ENCODE assay signal across 1 cellular context in the genomic region with DNA sequence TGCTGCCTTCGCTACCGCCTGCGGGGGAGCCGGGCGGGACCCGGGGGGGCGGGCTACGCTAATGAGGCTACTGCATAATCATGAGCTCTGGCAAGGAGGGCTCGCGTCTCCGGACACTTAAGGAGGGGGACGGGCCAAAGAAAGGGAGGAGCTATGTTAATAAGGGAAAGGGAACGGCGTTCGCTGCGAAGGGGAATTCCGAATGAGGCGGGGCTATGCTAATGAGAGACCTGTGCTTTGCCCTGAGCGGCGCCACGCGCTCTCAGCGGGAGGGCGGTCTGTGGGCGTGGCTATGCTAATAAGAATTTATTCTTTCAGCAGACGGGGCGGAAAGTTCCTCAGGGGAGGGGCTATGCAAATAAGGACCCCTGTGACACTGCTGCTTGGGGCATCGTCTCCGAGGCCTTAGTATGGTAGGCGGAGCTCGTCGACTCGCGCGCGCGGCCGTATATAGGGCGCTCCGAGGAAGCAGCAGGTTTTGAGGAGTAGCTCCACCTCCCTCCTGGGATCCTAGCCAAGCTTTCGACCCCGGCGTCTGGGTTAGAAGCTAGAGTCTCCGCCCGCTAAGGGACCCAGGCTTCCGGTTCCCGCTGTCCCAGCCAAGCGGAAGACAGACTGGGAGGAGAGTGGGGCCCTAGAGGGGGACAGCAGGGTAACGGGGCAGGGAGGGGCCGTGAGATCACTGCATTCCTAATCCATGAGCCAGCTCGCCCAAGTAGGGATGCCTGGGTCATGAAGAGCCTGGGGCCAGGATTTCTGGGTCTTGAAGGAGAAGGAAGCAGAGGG.
TF ChIP-seq lines count a peak whose summit lies in the region.

A gene (minus strand): TSS at position 31 of the 786 bp plus-strand sequence. CDS start 45 bp downstream, outside the sequence.

TF ChIP-seq in HepG2, 621 proteins besides CTCF, POLR2A, EP300 and RAD21 (continued from another document and continues in another):
- TF ChIP-seq, protein P1, sequence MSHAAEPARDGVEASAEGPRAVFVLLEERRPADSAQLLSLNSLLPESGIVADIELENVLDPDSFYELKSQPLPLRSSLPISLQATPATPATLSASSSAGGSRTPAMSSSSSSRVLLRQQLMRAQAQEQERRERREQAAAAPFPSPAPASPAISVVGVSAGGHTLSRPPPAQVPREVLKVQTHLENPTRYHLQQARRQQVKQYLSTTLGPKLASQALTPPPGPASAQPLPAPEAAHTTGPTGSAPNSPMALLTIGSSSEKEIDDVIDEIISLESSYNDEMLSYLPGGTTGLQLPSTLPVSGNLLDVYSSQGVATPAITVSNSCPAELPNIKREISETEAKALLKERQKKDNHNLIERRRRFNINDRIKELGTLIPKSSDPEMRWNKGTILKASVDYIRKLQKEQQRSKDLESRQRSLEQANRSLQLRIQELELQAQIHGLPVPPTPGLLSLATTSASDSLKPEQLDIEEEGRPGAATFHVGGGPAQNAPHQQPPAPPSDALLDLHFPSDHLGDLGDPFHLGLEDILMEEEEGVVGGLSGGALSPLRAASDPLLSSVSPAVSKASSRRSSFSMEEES (CRISPR knock-in tag; IDR thresholded peaks at IDR 0.05), result no peak
- TF ChIP-seq, protein P2, sequence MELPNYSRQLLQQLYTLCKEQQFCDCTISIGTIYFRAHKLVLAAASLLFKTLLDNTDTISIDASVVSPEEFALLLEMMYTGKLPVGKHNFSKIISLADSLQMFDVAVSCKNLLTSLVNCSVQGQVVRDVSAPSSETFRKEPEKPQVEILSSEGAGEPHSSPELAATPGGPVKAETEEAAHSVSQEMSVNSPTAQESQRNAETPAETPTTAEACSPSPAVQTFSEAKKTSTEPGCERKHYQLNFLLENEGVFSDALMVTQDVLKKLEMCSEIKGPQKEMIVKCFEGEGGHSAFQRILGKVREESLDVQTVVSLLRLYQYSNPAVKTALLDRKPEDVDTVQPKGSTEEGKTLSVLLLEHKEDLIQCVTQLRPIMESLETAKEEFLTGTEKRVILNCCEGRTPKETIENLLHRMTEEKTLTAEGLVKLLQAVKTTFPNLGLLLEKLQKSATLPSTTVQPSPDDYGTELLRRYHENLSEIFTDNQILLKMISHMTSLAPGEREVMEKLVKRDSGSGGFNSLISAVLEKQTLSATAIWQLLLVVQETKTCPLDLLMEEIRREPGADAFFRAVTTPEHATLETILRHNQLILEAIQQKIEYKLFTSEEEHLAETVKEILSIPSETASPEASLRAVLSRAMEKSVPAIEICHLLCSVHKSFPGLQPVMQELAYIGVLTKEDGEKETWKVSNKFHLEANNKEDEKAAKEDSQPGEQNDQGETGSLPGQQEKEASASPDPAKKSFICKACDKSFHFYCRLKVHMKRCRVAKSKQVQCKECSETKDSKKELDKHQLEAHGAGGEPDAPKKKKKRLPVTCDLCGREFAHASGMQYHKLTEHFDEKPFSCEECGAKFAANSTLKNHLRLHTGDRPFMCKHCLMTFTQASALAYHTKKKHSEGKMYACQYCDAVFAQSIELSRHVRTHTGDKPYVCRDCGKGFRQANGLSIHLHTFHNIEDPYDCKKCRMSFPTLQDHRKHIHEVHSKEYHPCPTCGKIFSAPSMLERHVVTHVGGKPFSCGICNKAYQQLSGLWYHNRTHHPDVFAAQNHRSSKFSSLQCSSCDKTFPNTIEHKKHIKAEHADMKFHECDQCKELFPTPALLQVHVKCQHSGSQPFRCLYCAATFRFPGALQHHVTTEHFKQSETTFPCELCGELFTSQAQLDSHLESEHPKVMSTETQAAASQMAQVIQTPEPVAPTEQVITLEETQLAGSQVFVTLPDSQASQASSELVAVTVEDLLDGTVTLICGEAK (IDR thresholded peaks at IDR 0.05), result no peak
- TF ChIP-seq, protein P2 (CRISPR knock-in tag; IDR thresholded peaks at IDR 0.05), result no peak
- TF ChIP-seq, protein P3, sequence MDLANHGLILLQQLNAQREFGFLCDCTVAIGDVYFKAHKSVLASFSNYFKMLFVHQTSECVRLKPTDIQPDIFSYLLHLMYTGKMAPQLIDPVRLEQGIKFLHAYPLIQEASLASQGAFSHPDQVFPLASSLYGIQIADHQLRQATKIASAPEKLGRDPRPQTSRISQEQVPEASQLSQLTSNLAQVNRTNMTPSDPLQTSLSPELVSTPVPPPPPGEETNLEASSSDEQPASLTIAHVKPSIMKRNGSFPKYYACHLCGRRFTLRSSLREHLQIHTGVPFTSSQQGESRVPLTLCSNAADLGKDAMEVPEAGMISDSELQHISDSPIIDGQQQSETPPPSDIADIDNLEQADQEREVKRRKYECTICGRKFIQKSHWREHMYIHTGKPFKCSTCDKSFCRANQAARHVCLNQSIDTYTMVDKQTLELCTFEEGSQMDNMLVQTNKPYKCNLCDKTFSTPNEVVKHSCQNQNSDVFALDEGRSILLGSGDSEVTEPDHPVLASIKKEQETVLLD (CRISPR knock-in tag; IDR thresholded peaks at IDR 0.05; ENCODE audit: low read depth), result peak; percentile 88
- no peak for TF ChIP-seq KLF13 (CRISPR knock-in tag; IDR thresholded peaks at IDR 0.05)
- TF ChIP-seq ATM (IDR thresholded peaks at IDR 0.05; ENCODE audit: borderline replicate concordance), result no peak
- TF ChIP-seq, protein P4, sequence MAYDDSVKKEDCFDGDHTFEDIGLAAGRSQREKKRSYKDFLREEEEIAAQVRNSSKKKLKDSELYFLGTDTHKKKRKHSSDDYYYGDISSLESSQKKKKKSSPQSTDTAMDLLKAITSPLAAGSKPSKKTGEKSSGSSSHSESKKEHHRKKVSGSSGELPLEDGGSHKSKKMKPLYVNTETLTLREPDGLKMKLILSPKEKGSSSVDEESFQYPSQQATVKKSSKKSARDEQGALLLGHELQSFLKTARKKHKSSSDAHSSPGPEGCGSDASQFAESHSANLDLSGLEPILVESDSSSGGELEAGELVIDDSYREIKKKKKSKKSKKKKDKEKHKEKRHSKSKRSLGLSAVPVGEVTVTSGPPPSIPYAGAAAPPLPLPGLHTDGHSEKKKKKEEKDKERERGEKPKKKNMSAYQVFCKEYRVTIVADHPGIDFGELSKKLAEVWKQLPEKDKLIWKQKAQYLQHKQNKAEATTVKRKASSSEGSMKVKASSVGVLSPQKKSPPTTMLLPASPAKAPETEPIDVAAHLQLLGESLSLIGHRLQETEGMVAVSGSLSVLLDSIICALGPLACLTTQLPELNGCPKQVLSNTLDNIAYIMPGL (CRISPR knock-in tag; IDR thresholded peaks at IDR 0.05; ENCODE audit: borderline replicate concordance in 1 of 2, low read depth in 1 of 2), result peak in 1 of 2 experiments; percentile 72; a peak in 2 of 4 replicates
- TF ChIP-seq, protein P5, sequence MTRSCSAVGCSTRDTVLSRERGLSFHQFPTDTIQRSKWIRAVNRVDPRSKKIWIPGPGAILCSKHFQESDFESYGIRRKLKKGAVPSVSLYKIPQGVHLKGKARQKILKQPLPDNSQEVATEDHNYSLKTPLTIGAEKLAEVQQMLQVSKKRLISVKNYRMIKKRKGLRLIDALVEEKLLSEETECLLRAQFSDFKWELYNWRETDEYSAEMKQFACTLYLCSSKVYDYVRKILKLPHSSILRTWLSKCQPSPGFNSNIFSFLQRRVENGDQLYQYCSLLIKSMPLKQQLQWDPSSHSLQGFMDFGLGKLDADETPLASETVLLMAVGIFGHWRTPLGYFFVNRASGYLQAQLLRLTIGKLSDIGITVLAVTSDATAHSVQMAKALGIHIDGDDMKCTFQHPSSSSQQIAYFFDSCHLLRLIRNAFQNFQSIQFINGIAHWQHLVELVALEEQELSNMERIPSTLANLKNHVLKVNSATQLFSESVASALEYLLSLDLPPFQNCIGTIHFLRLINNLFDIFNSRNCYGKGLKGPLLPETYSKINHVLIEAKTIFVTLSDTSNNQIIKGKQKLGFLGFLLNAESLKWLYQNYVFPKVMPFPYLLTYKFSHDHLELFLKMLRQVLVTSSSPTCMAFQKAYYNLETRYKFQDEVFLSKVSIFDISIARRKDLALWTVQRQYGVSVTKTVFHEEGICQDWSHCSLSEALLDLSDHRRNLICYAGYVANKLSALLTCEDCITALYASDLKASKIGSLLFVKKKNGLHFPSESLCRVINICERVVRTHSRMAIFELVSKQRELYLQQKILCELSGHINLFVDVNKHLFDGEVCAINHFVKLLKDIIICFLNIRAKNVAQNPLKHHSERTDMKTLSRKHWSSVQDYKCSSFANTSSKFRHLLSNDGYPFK (CRISPR knock-in tag; IDR thresholded peaks at IDR 0.05; ENCODE audit: borderline replicate concordance), result peak; percentile 73; the same call in 1 of the 2 replicates
- peak; percentile 64 for TF ChIP-seq TAF1 (CRISPR knock-in tag; IDR thresholded peaks at IDR 0.05)
- TF ChIP-seq NFE2 (CRISPR knock-in tag; IDR thresholded peaks at IDR 0.05), result no peak
- TF ChIP-seq GABPB1 (CRISPR knock-in tag; IDR thresholded peaks at IDR 0.05), result peak; percentile 91
- TF ChIP-seq JUND (CRISPR knock-in tag; IDR thresholded peaks at IDR 0.05), result peak; percentile 91
- no peak for TF ChIP-seq ZSCAN21 (CRISPR knock-in tag; IDR thresholded peaks at IDR 0.05; ENCODE audit: borderline replicate concordance)
- TF ChIP-seq SNAPC2 (CRISPR knock-in tag; IDR thresholded peaks at IDR 0.05), result peak; percentile 69; the same call in 1 of the 2 replicates
- TF ChIP-seq, protein P6, sequence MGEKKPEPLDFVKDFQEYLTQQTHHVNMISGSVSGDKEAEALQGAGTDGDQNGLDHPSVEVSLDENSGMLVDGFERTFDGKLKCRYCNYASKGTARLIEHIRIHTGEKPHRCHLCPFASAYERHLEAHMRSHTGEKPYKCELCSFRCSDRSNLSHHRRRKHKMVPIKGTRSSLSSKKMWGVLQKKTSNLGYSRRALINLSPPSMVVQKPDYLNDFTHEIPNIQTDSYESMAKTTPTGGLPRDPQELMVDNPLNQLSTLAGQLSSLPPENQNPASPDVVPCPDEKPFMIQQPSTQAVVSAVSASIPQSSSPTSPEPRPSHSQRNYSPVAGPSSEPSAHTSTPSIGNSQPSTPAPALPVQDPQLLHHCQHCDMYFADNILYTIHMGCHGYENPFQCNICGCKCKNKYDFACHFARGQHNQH (CRISPR knock-in tag; IDR thresholded peaks at IDR 0.05), result peak; percentile 72
- peak; percentile 83 for TF ChIP-seq SALL1 (CRISPR knock-in tag; IDR thresholded peaks at IDR 0.05)
- TF ChIP-seq MTA1 (CRISPR knock-in tag; IDR thresholded peaks at IDR 0.05; ENCODE audit: borderline replicate concordance), result peak; percentile 56; the same call in 1 of the 2 replicates
- peak; percentile 58; the same call in 1 of the 2 replicates for TF ChIP-seq ZNF205 (CRISPR knock-in tag; IDR thresholded peaks at IDR 0.05)
- TF ChIP-seq AHR (CRISPR knock-in tag; IDR thresholded peaks at IDR 0.05), result no peak
- peak; percentile 65; the same call in 1 of the 2 replicates for TF ChIP-seq SIN3A (IDR thresholded peaks at IDR 0.05; ENCODE audit: borderline replicate concordance, low read depth, low read length)
- TF ChIP-seq SP5 (CRISPR knock-in tag; IDR thresholded peaks at IDR 0.05; ENCODE audit: borderline replicate concordance, low read depth), result peak; percentile 86
- peak; percentile 68 for TF ChIP-seq GABPA (IDR thresholded peaks at IDR 0.05; ENCODE audit: low read depth, low read length)
- TF ChIP-seq GABPA (CRISPR knock-in tag; IDR thresholded peaks at IDR 0.05; ENCODE audit: low read depth), result peak; percentile 92
- TF ChIP-seq ELF1 (CRISPR knock-in tag; IDR thresholded peaks at IDR 0.05), result peak; percentile 94
- TF ChIP-seq PCBP1 (IDR thresholded peaks at IDR 0.05; ENCODE audit: borderline replicate concordance, low read depth, low read length), result 0 out of 2 replicates have a peak, but pooled peaks have one; percentile 15
- TF ChIP-seq, protein P7, sequence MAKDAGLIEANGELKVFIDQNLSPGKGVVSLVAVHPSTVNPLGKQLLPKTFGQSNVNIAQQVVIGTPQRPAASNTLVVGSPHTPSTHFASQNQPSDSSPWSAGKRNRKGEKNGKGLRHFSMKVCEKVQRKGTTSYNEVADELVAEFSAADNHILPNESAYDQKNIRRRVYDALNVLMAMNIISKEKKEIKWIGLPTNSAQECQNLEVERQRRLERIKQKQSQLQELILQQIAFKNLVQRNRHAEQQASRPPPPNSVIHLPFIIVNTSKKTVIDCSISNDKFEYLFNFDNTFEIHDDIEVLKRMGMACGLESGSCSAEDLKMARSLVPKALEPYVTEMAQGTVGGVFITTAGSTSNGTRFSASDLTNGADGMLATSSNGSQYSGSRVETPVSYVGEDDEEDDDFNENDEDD (CRISPR knock-in tag; IDR thresholded peaks at IDR 0.05; ENCODE audit: borderline replicate concordance), result peak; percentile 40; the same call in 1 of the 2 replicates
- no peak for TF ChIP-seq ZNF790 (CRISPR knock-in tag; IDR thresholded peaks at IDR 0.05; ENCODE audit: borderline replicate concordance)
- TF ChIP-seq, protein P8, sequence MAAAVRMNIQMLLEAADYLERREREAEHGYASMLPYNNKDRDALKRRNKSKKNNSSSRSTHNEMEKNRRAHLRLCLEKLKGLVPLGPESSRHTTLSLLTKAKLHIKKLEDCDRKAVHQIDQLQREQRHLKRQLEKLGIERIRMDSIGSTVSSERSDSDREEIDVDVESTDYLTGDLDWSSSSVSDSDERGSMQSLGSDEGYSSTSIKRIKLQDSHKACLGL (CRISPR knock-in tag; IDR thresholded peaks at IDR 0.05), result no peak
